Comparison of ENCODE assay signal across 1 cellular context in the genomic region with DNA sequence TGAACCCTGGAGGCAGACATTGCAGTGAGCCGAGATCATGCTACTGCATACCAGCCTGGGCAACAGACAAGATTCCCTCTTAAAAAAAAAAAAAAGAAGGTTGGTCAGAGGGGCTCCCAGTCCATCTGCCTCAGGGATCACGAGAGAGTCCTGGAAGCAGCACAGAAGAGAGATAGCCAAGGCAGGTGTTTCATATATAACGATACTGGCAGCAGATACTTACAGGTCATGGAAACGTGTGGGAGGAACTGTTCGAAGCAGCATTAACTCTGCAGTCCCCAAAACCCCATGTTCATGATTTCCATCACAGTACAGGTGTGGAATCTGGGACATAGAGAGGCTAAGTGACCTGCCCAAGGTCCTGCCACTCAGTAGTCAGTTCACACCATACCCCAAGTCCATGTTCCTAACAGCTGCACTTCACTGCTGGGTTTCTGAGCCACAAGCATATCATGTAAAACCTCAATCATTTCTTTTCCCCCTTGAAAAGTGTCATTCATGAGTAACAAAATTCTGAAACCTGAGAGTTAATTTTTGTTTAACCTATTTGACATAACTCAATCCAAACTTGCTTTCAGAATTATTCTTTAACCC.
TF ChIP-seq lines count a peak whose summit lies in the region.

No MANE protein-coding gene starts in this region.

TF ChIP-seq in H1, 55 proteins besides CTCF, POLR2A, EP300 and RAD21:
- TF ChIP-seq YY1 (IDR thresholded peaks at IDR 0.05; ENCODE audit: low read depth, low read length) (no peak), CEBPB (IDR thresholded peaks at IDR 0.05; ENCODE audit: low read depth, low read length) (no peak)
- TF ChIP-seq, protein P1, sequence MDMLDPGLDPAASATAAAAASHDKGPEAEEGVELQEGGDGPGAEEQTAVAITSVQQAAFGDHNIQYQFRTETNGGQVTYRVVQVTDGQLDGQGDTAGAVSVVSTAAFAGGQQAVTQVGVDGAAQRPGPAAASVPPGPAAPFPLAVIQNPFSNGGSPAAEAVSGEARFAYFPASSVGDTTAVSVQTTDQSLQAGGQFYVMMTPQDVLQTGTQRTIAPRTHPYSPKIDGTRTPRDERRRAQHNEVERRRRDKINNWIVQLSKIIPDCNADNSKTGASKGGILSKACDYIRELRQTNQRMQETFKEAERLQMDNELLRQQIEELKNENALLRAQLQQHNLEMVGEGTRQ (IDR thresholded peaks at IDR 0.05; ENCODE audit: low read length): no peak
TF ChIP-seq in H1: peak in this region for 0.
